ENCODE assay signal across 22 cellular contexts in the genomic region with DNA sequence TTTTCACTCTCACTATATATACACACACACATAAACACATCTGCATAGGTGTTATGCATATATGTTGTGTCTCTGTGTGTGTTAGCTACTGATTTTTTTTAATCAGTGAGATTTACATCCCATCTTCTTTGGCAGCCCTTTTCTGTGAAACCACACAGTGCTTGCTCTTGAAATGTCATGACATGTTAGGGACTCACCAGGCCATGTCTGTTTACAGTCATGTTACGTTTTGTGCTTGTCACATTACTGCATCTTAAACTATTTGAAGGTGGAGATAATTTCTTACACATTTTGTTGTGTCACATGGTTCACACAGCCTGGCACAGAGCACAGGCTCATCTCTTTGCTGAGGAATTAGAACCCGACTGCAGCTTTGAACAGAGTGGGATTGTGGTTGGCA.
"Had no signal": no experiment of that assay in that cellular context is flagged by ENCODE, and none has a peak within 500 bp of the region (broad histone marks: within the 10 kb centered on the region; RNA-seq: fewer than 3 reads in every experiment).

No MANE protein-coding gene starts in this region.

- DNase-seq: activated CD4-positive, alpha-beta T cell treated with anti-CD3 and anti-CD28 coated beads for 1 hour; activated CD4-positive, alpha-beta T cell treated with anti-CD3 and anti-CD28 coated beads, Interleukin-2, amount 50 U/mL, for 4 hours; activated effector memory CD4-positive, alpha-beta T cell treated with Interleukin-2 at 50 U/mL for 16 hours; activated naive CD4-positive, alpha-beta T cell treated with anti-CD3 and anti-CD28 coated beads, Interleukin-2, amount 10 ng/mL, durations not matched to agents 7 days and 5 days; activated T-cell treated with anti-CD3 and anti-CD28 coated beads, Interleukin-2, amount 50 U/mL, for 72 hours; adrenal gland; central memory CD4-positive, alpha-beta T cell; dorsolateral prefrontal cortex; head of caudate nucleus; hypothalamus; midbrain; stimulated activated CD4-positive, alpha-beta T cell treated with anti-CD3 and anti-CD28 coated beads, Interleukin-4, amount 100 ng/mL, for 4 hours; stimulated activated naive CD8-positive, alpha-beta T cell treated with anti-CD3 and anti-CD28 coated beads, Interleukin-15, Interleukin-2, amounts not matched to agents 100 U/mL and 50 U/mL, for 24 hours; substantia nigra; thyroid gland; upper lobe of right lung had no signal

- H3K4me3 Mint-ChIP-seq: activated naive CD4-positive, alpha-beta T cell treated with anti-CD3 and anti-CD28 coated beads, Interleukin-2, amount 10 ng/mL, durations not matched to agents 7 days and 5 days; activated T-cell treated with anti-CD3 and anti-CD28 coated beads, Interleukin-2, amount 50 U/mL, for 72 hours; neural crest cell had no signal

- H3K9me3 Mint-ChIP-seq: activated naive CD4-positive, alpha-beta T cell treated with anti-CD3 and anti-CD28 coated beads, Interleukin-2, amount 10 ng/mL, durations not matched to agents 7 days and 5 days; activated T-cell treated with anti-CD3 and anti-CD28 coated beads, Interleukin-2, amount 50 U/mL, for 72 hours; neural crest cell had no signal

- H3K36me3 ChIP-seq: adrenal gland, ascending aorta, gastroesophageal sphincter, thyroid gland, upper lobe of right lung had no signal

- H3K4me1 ChIP-seq: adrenal gland, ascending aorta, thyroid gland had no signal

- H3K27ac ChIP-seq: adrenal gland, ascending aorta, dorsolateral prefrontal cortex, gastroesophageal sphincter, thyroid gland, upper lobe of right lung, VCaP had no signal

- H3K27ac Mint-ChIP-seq: activated T-cell treated with anti-CD3 and anti-CD28 coated beads, Interleukin-2, amount 50 U/mL, for 72 hours; progenitor cell of endocrine pancreas had no signal

- ATAC-seq: gastroesophageal sphincter had no signal

- H3K27me3 Mint-ChIP-seq: activated naive CD4-positive, alpha-beta T cell treated with anti-CD3 and anti-CD28 coated beads, Interleukin-2, amount 10 ng/mL, durations not matched to agents 7 days and 5 days had no signal

- H3K9me3 ChIP-seq: adrenal gland, ascending aorta, gastroesophageal sphincter, thyroid gland, upper lobe of right lung had no signal

- H3K36me3 Mint-ChIP-seq: activated naive CD4-positive, alpha-beta T cell treated with anti-CD3 and anti-CD28 coated beads, Interleukin-2, amount 10 ng/mL, durations not matched to agents 7 days and 5 days had no signal

- H3K4me3 ChIP-seq: adrenal gland, ascending aorta, dorsolateral prefrontal cortex, gastroesophageal sphincter, thyroid gland, upper lobe of right lung had no signal

- FAIRE-seq: islet of Langerhans had no signal

- H3K27me3 ChIP-seq: adrenal gland, ascending aorta, dorsolateral prefrontal cortex, gastroesophageal sphincter, thyroid gland, upper lobe of right lung had no signal
